ENCODE assay signal across 2 cellular contexts in the genomic region with DNA sequence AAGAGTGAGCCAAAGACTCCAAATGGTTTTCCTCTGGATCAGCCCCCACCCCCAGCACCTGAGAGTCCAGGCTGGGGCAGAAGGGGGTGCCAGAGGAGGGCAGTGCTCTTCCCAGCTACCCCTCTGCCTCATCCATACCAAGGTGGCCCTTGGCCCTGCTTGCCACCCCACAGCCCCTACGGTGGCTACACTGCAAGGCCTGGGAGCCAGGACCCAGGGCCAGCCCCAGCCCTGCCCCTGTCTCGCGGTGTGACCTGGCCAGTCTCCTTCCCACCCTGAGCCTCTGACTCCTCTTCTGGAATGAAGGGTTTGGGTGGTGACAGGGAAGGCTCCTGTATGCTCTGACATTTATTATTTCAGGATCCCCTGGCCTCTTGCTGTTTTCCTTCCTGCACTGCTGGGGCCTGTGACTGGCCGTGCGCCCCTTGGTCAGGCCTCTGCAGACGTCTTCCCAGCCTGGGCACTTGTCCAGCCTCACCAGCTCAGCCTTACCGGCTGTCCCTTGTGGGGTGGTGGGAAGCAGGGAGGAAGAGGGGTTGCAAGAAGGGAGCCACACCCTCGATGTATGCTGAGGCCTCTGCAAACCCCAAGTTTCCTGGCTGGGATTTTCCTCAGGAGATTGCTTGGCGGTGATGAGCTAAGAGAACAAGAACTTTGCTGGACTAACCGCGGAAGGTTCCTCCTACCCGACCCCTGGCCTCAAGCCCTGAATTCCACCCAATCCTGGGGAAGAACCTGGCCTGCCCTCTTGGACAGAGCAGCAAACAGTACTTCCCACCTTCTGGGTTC.
TF ChIP-seq lines count a peak whose summit lies in the region.

No MANE protein-coding gene starts in this region.

TF ChIP-seq in IMR-90, 13 proteins besides CTCF, POLR2A, EP300 and RAD21:
- TF ChIP-seq SMC3 (IDR thresholded peaks at IDR 0.05; ENCODE audit: low read depth, low read length) = no peak
- no peak for TF ChIP-seq CEBPB (IDR thresholded peaks at IDR 0.05; ENCODE audit: low read depth, low read length)
- no peak for TF ChIP-seq BHLHE40 (IDR thresholded peaks at IDR 0.05; ENCODE audit: low read depth, low read length)
- no peak for TF ChIP-seq FOS (IDR thresholded peaks at IDR 0.05; ENCODE audit: low read depth, low read length)
- no peak for TF ChIP-seq CHD1 (IDR thresholded peaks at IDR 0.05; ENCODE audit: low read depth, low read length)
- TF ChIP-seq, protein P1, sequence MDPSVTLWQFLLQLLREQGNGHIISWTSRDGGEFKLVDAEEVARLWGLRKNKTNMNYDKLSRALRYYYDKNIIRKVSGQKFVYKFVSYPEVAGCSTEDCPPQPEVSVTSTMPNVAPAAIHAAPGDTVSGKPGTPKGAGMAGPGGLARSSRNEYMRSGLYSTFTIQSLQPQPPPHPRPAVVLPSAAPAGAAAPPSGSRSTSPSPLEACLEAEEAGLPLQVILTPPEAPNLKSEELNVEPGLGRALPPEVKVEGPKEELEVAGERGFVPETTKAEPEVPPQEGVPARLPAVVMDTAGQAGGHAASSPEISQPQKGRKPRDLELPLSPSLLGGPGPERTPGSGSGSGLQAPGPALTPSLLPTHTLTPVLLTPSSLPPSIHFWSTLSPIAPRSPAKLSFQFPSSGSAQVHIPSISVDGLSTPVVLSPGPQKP (IDR thresholded peaks at IDR 0.05; ENCODE audit: borderline replicate concordance, low read depth, low read length) = no peak
- TF ChIP-seq USF2 (IDR thresholded peaks at IDR 0.05; ENCODE audit: low read depth, low read length) = no peak
- TF ChIP-seq MXI1 (IDR thresholded peaks at IDR 0.05; ENCODE audit: borderline replicate concordance, low read depth, low read length) = no peak
- no peak for TF ChIP-seq NFE2L2 (IDR thresholded peaks at IDR 0.05; ENCODE audit: low read depth, low read length)
- no peak for TF ChIP-seq RFX5 (IDR thresholded peaks at IDR 0.05; ENCODE audit: low read depth, low read length)
- no peak for TF ChIP-seq MAFK (IDR thresholded peaks at IDR 0.05; ENCODE audit: low read depth, low read length)
- no peak for TF ChIP-seq MAZ (IDR thresholded peaks at IDR 0.05; ENCODE audit: borderline replicate concordance, low read depth, low read length)
- TF ChIP-seq RCOR1 (IDR thresholded peaks at IDR 0.05; ENCODE audit: insufficient replicate concordance, low read length) = no peak

TF ChIP-seq in HepG2, 621 proteins besides CTCF, POLR2A, EP300 and RAD21:
- TF ChIP-seq SALL2 (CRISPR knock-in tag; IDR thresholded peaks at IDR 0.05) (no peak), PHF21A (CRISPR knock-in tag; IDR thresholded peaks at IDR 0.05) (no peak), ZNF724P (CRISPR knock-in tag; IDR thresholded peaks at IDR 0.05; ENCODE audit: borderline replicate concordance) (no peak), ZZZ3 (CRISPR knock-in tag; IDR thresholded peaks at IDR 0.05; ENCODE audit: borderline replicate concordance) (no peak), ZNF292 (CRISPR knock-in tag; IDR thresholded peaks at IDR 0.05; ENCODE audit: borderline replicate concordance, low read depth) (no peak), PHF8 (CRISPR knock-in tag; IDR thresholded peaks at IDR 0.05) (no peak), MATR3 (CRISPR knock-in tag; IDR thresholded peaks at IDR 0.05) (no peak), HDAC2 (CRISPR knock-in tag; IDR thresholded peaks at IDR 0.05) (no peak), LCORL (IDR thresholded peaks at IDR 0.05) (no peak), LCORL (CRISPR knock-in tag; IDR thresholded peaks at IDR 0.05) (no peak), IRX3 (CRISPR knock-in tag; IDR thresholded peaks at IDR 0.05; ENCODE audit: borderline replicate concordance, low read depth) (no peak), DPF2 (CRISPR knock-in tag; IDR thresholded peaks at IDR 0.05; ENCODE audit: borderline replicate concordance, low read depth) (no peak), ZNF792 (CRISPR knock-in tag; IDR thresholded peaks at IDR 0.05) (no peak), ZNF333 (CRISPR knock-in tag; IDR thresholded peaks at IDR 0.05; ENCODE audit: borderline replicate concordance) (no peak), ZXDC (CRISPR knock-in tag; IDR thresholded peaks at IDR 0.05) (no peak), CHD4 (IDR thresholded peaks at IDR 0.05; ENCODE audit: borderline replicate concordance, low read length) (no peak), ZBTB33 (CRISPR knock-in tag; IDR thresholded peaks at IDR 0.05) (0 out of 2 replicates have a peak, but pooled peaks have one; percentile 30)
- TF ChIP-seq, protein P2, sequence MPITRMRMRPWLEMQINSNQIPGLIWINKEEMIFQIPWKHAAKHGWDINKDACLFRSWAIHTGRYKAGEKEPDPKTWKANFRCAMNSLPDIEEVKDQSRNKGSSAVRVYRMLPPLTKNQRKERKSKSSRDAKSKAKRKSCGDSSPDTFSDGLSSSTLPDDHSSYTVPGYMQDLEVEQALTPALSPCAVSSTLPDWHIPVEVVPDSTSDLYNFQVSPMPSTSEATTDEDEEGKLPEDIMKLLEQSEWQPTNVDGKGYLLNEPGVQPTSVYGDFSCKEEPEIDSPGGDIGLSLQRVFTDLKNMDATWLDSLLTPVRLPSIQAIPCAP (CRISPR knock-in tag; IDR thresholded peaks at IDR 0.05; ENCODE audit: low read depth) = no peak
- TF ChIP-seq, protein P3, sequence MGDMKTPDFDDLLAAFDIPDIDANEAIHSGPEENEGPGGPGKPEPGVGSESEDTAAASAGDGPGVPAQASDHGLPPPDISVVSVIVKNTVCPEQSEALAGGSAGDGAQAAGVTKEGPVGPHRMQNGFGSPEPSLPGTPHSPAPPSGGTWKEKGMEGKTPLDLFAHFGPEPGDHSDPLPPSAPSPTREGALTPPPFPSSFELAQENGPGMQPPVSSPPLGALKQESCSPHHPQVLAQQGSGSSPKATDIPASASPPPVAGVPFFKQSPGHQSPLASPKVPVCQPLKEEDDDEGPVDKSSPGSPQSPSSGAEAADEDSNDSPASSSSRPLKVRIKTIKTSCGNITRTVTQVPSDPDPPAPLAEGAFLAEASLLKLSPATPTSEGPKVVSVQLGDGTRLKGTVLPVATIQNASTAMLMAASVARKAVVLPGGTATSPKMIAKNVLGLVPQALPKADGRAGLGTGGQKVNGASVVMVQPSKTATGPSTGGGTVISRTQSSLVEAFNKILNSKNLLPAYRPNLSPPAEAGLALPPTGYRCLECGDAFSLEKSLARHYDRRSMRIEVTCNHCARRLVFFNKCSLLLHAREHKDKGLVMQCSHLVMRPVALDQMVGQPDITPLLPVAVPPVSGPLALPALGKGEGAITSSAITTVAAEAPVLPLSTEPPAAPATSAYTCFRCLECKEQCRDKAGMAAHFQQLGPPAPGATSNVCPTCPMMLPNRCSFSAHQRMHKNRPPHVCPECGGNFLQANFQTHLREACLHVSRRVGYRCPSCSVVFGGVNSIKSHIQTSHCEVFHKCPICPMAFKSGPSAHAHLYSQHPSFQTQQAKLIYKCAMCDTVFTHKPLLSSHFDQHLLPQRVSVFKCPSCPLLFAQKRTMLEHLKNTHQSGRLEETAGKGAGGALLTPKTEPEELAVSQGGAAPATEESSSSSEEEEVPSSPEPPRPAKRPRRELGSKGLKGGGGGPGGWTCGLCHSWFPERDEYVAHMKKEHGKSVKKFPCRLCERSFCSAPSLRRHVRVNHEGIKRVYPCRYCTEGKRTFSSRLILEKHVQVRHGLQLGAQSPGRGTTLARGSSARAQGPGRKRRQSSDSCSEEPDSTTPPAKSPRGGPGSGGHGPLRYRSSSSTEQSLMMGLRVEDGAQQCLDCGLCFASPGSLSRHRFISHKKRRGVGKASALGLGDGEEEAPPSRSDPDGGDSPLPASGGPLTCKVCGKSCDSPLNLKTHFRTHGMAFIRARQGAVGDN (CRISPR knock-in tag; IDR thresholded peaks at IDR 0.05) = peak; percentile 40; the same call in 1 of the 2 replicates
TF ChIP-seq in HepG2: peak in this region for 2.
